ENCODE assay signal across 10 cellular contexts in the genomic region with DNA sequence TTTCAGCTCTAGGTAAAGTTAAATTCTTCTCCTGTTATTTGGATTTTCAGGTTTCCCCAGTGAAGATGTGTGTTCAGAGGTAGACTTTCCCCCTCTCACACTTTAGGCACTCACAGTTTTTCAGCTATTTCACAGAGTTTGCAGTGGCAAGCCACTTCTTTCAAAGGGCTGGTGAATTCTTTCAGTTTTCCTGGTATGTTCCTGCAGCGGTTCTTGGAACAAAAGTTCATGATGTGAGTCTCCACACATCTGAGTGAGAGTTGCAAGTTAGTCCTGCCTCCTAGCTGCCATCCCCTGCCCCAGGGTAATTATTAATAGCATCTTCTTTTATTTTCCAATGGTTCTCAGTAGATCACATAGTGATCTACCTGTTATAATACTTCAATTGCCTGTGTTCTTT. TPM values are rescaled to one million over a fixed set of nuclear protein-coding genes. Genes with fewer than 3 reads are reported as not detected.
A peak's percentile ranks its signal among the peaks of the same experiment; 100 is the strongest.
DNase-seq lines count a peak whose midpoint lies in the region; ATAC-seq lines count a peak whose summit lies in the region.
"Had no signal": no experiment of that assay in that cellular context is flagged by ENCODE, and none has a peak within 500 bp of the region (broad histone marks: within the 10 kb centered on the region; RNA-seq: fewer than 3 reads in every experiment).

No MANE protein-coding gene starts in this region.

- H3K4me3 Mint-ChIP-seq in T-helper 1 cell treated with Interleukin-12 subunit alpha and Interleukin-12 subunit beta and Interleukin-4 antibody, amounts not matched to agents 30 μg/mL and 1 μg/mL, for 36 hours, result peak overlapping the region; percentile 54
- no peak overlapping the region for H3K4me3 Mint-ChIP-seq in activated CD8-positive, alpha-beta T cell treated with anti-CD3 and anti-CD28 coated beads, Interleukin-2, amount 10 ng/mL, durations not matched to agents 7 days and 5 days
- peak overlapping the region; percentile 77 for H3K4me3 Mint-ChIP-seq in natural killer cell treated with Interleukin-12 subunit alpha and Interleukin-12 subunit beta and Interleukin-15 and Interleukin-18, amount 100 ng/mL, for 72 hours

- CTCF ChIA-PET in activated CD8-positive, alpha-beta T cell treated with anti-CD3 and anti-CD28 coated beads, Interleukin-2, amount 10 ng/mL, durations not matched to agents 7 days and 5 days (lab: Charles Lee), result interaction anchor here (0.6 to 8.4 kb wide), 47 partner anchors 9 to 315 kb away, joined by 3 to 185 read pairs (median 6); partner anchors contain the start of genes CD84 and SLAMF1

- DNase-seq in T-helper 1 cell (no peak), ecto neural progenitor cell (ENCODE audit: low spot score) (no peak), NCI-H2107 treated with DMSO at 0.1 percent for 48 hours (lab: John Stamatoyannopoulos, UW; ENCODE audit: unreplicated experiment) (no peak), COLO668 (lab: John Stamatoyannopoulos, UW; ENCODE audit: unreplicated experiment) (no peak)
- no peak for DNase-seq in activated CD8-positive, alpha-beta T cell treated with anti-CD3 and anti-CD28 coated beads, Interleukin-2, amount 10 ng/mL, durations not matched to agents 7 days and 5 days
- no peak for DNase-seq in natural killer cell treated with Interleukin-12 subunit alpha and Interleukin-12 subunit beta and Interleukin-15 and Interleukin-18, amount 100 ng/mL, for 72 hours (ENCODE audit: low spot score)

- H3K36me3 Mint-ChIP-seq in T-helper 1 cell treated with Interleukin-12 subunit alpha and Interleukin-12 subunit beta and Interleukin-4 antibody, amounts not matched to agents 30 μg/mL and 1 μg/mL, for 36 hours (ENCODE audit: low read depth), result peaks cover 68% of the 10 kb centered on the region
- peaks cover 76% of the 10 kb centered on the region for H3K36me3 Mint-ChIP-seq in activated CD8-positive, alpha-beta T cell treated with anti-CD3 and anti-CD28 coated beads, Interleukin-2, amount 10 ng/mL, durations not matched to agents 7 days and 5 days (ENCODE audit: low read depth)
- peaks cover 35% of the 10 kb centered on the region for H3K36me3 Mint-ChIP-seq in natural killer cell treated with Interleukin-12 subunit alpha and Interleukin-12 subunit beta and Interleukin-15 and Interleukin-18, amount 100 ng/mL, for 72 hours

- peaks cover 36% of the 10 kb centered on the region for H3K9me3 Mint-ChIP-seq in T-helper 1 cell treated with Interleukin-12 subunit alpha and Interleukin-12 subunit beta and Interleukin-4 antibody, amounts not matched to agents 30 μg/mL and 1 μg/mL, for 36 hours
- H3K9me3 Mint-ChIP-seq in activated CD8-positive, alpha-beta T cell treated with anti-CD3 and anti-CD28 coated beads, Interleukin-2, amount 10 ng/mL, durations not matched to agents 7 days and 5 days (ENCODE audit: insufficient read depth), result peaks cover 16% of the 10 kb centered on the region
- peaks cover 10% of the 10 kb centered on the region for H3K9me3 Mint-ChIP-seq in natural killer cell treated with Interleukin-12 subunit alpha and Interleukin-12 subunit beta and Interleukin-15 and Interleukin-18, amount 100 ng/mL, for 72 hours

- POLR2A ChIA-PET in activated CD8-positive, alpha-beta T cell treated with anti-CD3 and anti-CD28 coated beads, Interleukin-2, amount 10 ng/mL, durations not matched to agents 7 days and 5 days (lab: Charles Lee), result interaction anchor here (0.6 to 2.9 kb wide), 5 partner anchors 66 to 277 kb away, joined by 3 to 11 read pairs (median 4); no protein-coding TSS in a partner anchor

- H3K4me1 Mint-ChIP-seq in T-helper 1 cell treated with Interleukin-12 subunit alpha and Interleukin-12 subunit beta and Interleukin-4 antibody, amounts not matched to agents 30 μg/mL and 1 μg/mL, for 36 hours (ENCODE audit: low read depth), result peaks cover 52% of the 10 kb centered on the region
- H3K4me1 Mint-ChIP-seq in activated CD8-positive, alpha-beta T cell treated with anti-CD3 and anti-CD28 coated beads, Interleukin-2, amount 10 ng/mL, durations not matched to agents 7 days and 5 days (ENCODE audit: low read depth), result peaks cover 52% of the 10 kb centered on the region
- peaks cover 38 to 46% of the 10 kb centered on the region in 2 donors for H3K4me1 Mint-ChIP-seq in natural killer cell treated with Interleukin-12 subunit alpha and Interleukin-12 subunit beta and Interleukin-15 and Interleukin-18, amount 100 ng/mL, for 72 hours (ENCODE audit: low read depth in 2 of 2)

- ATAC-seq in HG02588 (IDR thresholded peaks at IDR 0.05; ENCODE audit: unreplicated experiment), result peak; percentile 7
- peak; percentile 14 for ATAC-seq in activated CD8-positive, alpha-beta T cell treated with anti-CD3 and anti-CD28 coated beads, Interleukin-2, amount 10 ng/mL, durations not matched to agents 7 days and 5 days
- no peak for ATAC-seq in natural killer cell treated with Interleukin-12 subunit alpha and Interleukin-12 subunit beta and Interleukin-15 and Interleukin-18, amount 100 ng/mL, for 72 hours

- no peaks in the 10 kb centered on the region for H3K27me3 Mint-ChIP-seq in T-helper 1 cell treated with Interleukin-12 subunit alpha and Interleukin-12 subunit beta and Interleukin-4 antibody, amounts not matched to agents 30 μg/mL and 1 μg/mL, for 36 hours (ENCODE audit: low read depth)
- H3K27me3 Mint-ChIP-seq in activated CD8-positive, alpha-beta T cell treated with anti-CD3 and anti-CD28 coated beads, Interleukin-2, amount 10 ng/mL, durations not matched to agents 7 days and 5 days (ENCODE audit: low read depth), result no peaks in the 10 kb centered on the region
- no peaks in the 10 kb centered on the region for H3K27me3 Mint-ChIP-seq in natural killer cell treated with Interleukin-12 subunit alpha and Interleukin-12 subunit beta and Interleukin-15 and Interleukin-18, amount 100 ng/mL, for 72 hours

- H3K27ac Mint-ChIP-seq in T-helper 1 cell treated with Interleukin-12 subunit alpha and Interleukin-12 subunit beta and Interleukin-4 antibody, amounts not matched to agents 30 μg/mL and 1 μg/mL, for 36 hours, result peak overlapping the region; percentile 77
- peak overlapping the region; percentile 80 for H3K27ac Mint-ChIP-seq in activated CD8-positive, alpha-beta T cell treated with anti-CD3 and anti-CD28 coated beads, Interleukin-2, amount 10 ng/mL, durations not matched to agents 7 days and 5 days
- H3K27ac Mint-ChIP-seq in natural killer cell treated with Interleukin-12 subunit alpha and Interleukin-12 subunit beta and Interleukin-15 and Interleukin-18, amount 100 ng/mL, for 72 hours, result peak overlapping the region; percentile 92 to 97

RNA-seq across cellular contexts. Expression of gene CD84, which starts 27.3 kb away (rescaled TPM):
- 10 to 100 TPM; 14.0 to 15.4 TPM for total RNA-seq in activated CD8-positive, alpha-beta T cell treated with anti-CD3 and anti-CD28 coated beads, Interleukin-2, amount 10 ng/mL, durations not matched to agents 7 days and 5 days
- 10 to 100 TPM in 1 of 2 donors, 1 to 10 TPM in 1; 3.8 to 13.4 TPM for total RNA-seq in natural killer cell treated with Interleukin-12 subunit alpha and Interleukin-12 subunit beta and Interleukin-15 and Interleukin-18, amount 100 ng/mL, for 72 hours
- total RNA-seq: bronchial epithelial cell had no signal

RNA-seq across cellular contexts. Expression of gene SLAMF1, which starts 40.2 kb away (rescaled TPM):
- 10 to 100 TPM; 48.5 to 50.1 TPM for total RNA-seq in activated CD8-positive, alpha-beta T cell treated with anti-CD3 and anti-CD28 coated beads, Interleukin-2, amount 10 ng/mL, durations not matched to agents 7 days and 5 days
- 10 to 100 TPM; 52.1 to 86.2 TPM for total RNA-seq in natural killer cell treated with Interleukin-12 subunit alpha and Interleukin-12 subunit beta and Interleukin-15 and Interleukin-18, amount 100 ng/mL, for 72 hours
- total RNA-seq: bronchial epithelial cell, suprapubic skin had no signal

Comparison
In these comparisons a context has a peak if more than half of its experiments do, and no peak if none do; other contexts are left out.
1. ATAC-seq: peak in HG02588 (single experiment) and activated CD8-positive, alpha-beta T cell treated with anti-CD3 and anti-CD28 coated beads, Interleukin-2, amount 10 ng/mL, durations not matched to agents 7 days and 5 days (single experiment); none in natural killer cell treated with Interleukin-12 subunit alpha and Interleukin-12 subunit beta and Interleukin-15 and Interleukin-18, amount 100 ng/mL, for 72 hours (0 of 2).
2. Peak in every context shown above with its lines, with median percentiles within 50 percentile points of each other: H3K27ac Mint-ChIP-seq.